9 cellular contexts compared by ENCODE assay signal in genomic region chr3:186361246-186361611, GRCh38. TPM values are rescaled to one million over a fixed set of nuclear protein-coding genes. Genes with fewer than 3 reads are reported as not detected.
A peak's percentile ranks its signal among the peaks of the same experiment; 100 is the strongest.
DNase-seq lines count a peak whose midpoint lies in the region; ATAC-seq and TF ChIP-seq lines count a peak whose summit lies in the region.
"Had no signal": no experiment of that assay in that cellular context is flagged by ENCODE, and none has a peak within 500 bp of the region (broad histone marks: within the 10 kb centered on the region; RNA-seq: fewer than 3 reads in every experiment).

No MANE protein-coding gene starts in this region.

- no peak overlapping the region for H3K4me2 ChIP-seq in neural cell (ENCODE audit: low read length)

- DNase-seq in left ventricle myocardium inferior (no peak), Right ventricle myocardium superior (no peak), dorsolateral prefrontal cortex (no peak), aorta (no peak), NCI-H774 (lab: John Stamatoyannopoulos, UW) (no peak)
- no peak for DNase-seq in activated effector memory CD4-positive, alpha-beta T cell treated with Interleukin-2 at 50 U/mL for 16 hours

- H3K4me1 ChIP-seq in left ventricle myocardium inferior (peaks cover 72% of the 10 kb centered on the region), aorta (ENCODE audit: control insufficient read depth in 1 of 2, insufficient read depth in 2 of 2, low read length in 2 of 2) (no peaks in the 10 kb centered on the region)

- no peak overlapping the region for H2AFZ ChIP-seq in neural cell (ENCODE audit: low read depth, low read length)

- WGBS in aorta, 2 donors: 0 to 1% methylated on average over 19 of the region's 19 CpGs

- no peak for TF ChIP-seq EP300 in neural cell (conservative IDR thresholded peaks at IDR 0.05; ENCODE audit: poor library complexity, severe bottlenecking)

- no peak for ATAC-seq in Right ventricle myocardium superior (ENCODE audit: poor library complexity)
- no peak for ATAC-seq in aorta (ENCODE audit: low FRiP score)
- ATAC-seq in HG02884 (IDR thresholded peaks at IDR 0.05; ENCODE audit: unreplicated experiment): no peak
- ATAC-seq: K562 had no signal

- TF ChIP-seq CTCF in left ventricle myocardium inferior (IDR thresholded peaks at IDR 0.05; ENCODE audit: borderline replicate concordance) (no peak), dorsolateral prefrontal cortex (IDR thresholded peaks at IDR 0.05 in 54 of 56, conservative IDR thresholded peaks at IDR 0.05 in 2 of 56; ENCODE audit: low read depth in 1 of 56, partially characterized antibody in 56 of 56) (no peak), neural cell (IDR thresholded peaks at IDR 0.05; ENCODE audit: poor library complexity, severe bottlenecking) (no peak)

- H3K9me3 ChIP-seq in left ventricle myocardium inferior (replicated peaks) (no peaks in the 10 kb centered on the region), neural cell (ENCODE audit: low read length) (no peaks in the 10 kb centered on the region), aorta (ENCODE audit: control insufficient read depth, low read length) (no peaks in the 10 kb centered on the region)

- H3K27ac ChIP-seq in left ventricle myocardium inferior (replicated peaks): peak overlapping the region; percentile 81
- H3K27ac ChIP-seq in dorsolateral prefrontal cortex: peak overlapping the region in 50 of 59 donors; percentile 14 to 93 (median 74)
- no peak overlapping the region for H3K27ac ChIP-seq in neural cell (ENCODE audit: low read length)
- H3K27ac ChIP-seq in aorta (ENCODE audit: low read depth in 1 of 2, low read length in 2 of 2): no peak overlapping the region

- no peaks in the 10 kb centered on the region for H3K9me2 ChIP-seq in neural cell (ENCODE audit: insufficient read depth, low read length)

- H3K4me3 ChIP-seq in left ventricle myocardium inferior: peak overlapping the region; percentile 73
- peak overlapping the region; percentile 44 to 92 (median 74) for H3K4me3 ChIP-seq in dorsolateral prefrontal cortex
- H3K4me3 ChIP-seq in neural cell (ENCODE audit: low read length): peak overlapping the region; percentile 71
- H3K4me3 ChIP-seq in aorta (ENCODE audit: low read length in 2 of 2): peak overlapping the region; percentile 36 to 49
- H3K4me3 ChIP-seq: K562 had no signal

- no peaks in the 10 kb centered on the region for H4K20me1 ChIP-seq in neural cell (ENCODE audit: insufficient read depth)

- no peak for TF ChIP-seq RAD21 in neural cell (conservative IDR thresholded peaks at IDR 0.05)

- H3F3A ChIP-seq in neural cell (ENCODE audit: insufficient read depth, low read length, poor library complexity, severe bottlenecking): no peaks in the 10 kb centered on the region

- no peaks in the 10 kb centered on the region for H3K36me3 ChIP-seq in left ventricle myocardium inferior
- no peaks in the 10 kb centered on the region for H3K36me3 ChIP-seq in neural cell (ENCODE audit: insufficient read depth, low read length)
- H3K36me3 ChIP-seq in aorta (ENCODE audit: control insufficient read depth in 1 of 2, insufficient read depth in 2 of 2, low read length in 1 of 2): no peaks in the 10 kb centered on the region

- peak overlapping the region; percentile 27 for H3K9ac ChIP-seq in neural cell (ENCODE audit: low read length)

- intact Hi-C loops in left ventricle myocardium inferior (cut with micrococcal nuclease) (no loop called here), Right ventricle myocardium superior (cut with DNase I) (no loop called here), dorsolateral prefrontal cortex (cut with DNase I) (no loop called here), aorta (cut with DNase I) (loop anchor here (5.0 kb wide), 3 partner anchors 51 to 131 kb away; no protein-coding TSS in a partner anchor)

- H3K27me3 ChIP-seq in left ventricle myocardium inferior (ENCODE audit: low read depth) (peaks cover 41% of the 10 kb centered on the region), dorsolateral prefrontal cortex (peaks cover 0 to 17% (median 0%) of the 10 kb centered on the region in 45 donors), neural cell (ENCODE audit: insufficient read depth, low read depth, low read length) (peaks cover 62% of the 10 kb centered on the region), aorta (ENCODE audit: control insufficient read depth in 1 of 2, insufficient read depth in 2 of 2, low read length in 1 of 2) (no peaks in the 10 kb centered on the region)

- H3K79me2 ChIP-seq in neural cell (replicated peaks; ENCODE audit: insufficient read depth, low read length): no peaks in the 10 kb centered on the region

TF ChIP-seq in neural cell, 6 proteins besides CTCF, POLR2A, EP300 and RAD21:
- no peak for TF ChIP-seq EZH2 (IDR thresholded peaks at IDR 0.05; ENCODE audit: borderline replicate concordance, insufficient read depth, low read length, poor library complexity, severe bottlenecking)
- TF ChIP-seq TAF1 (IDR thresholded peaks at IDR 0.05; ENCODE audit: low read depth): no peak
- TF ChIP-seq POLR2AphosphoS5 (IDR thresholded peaks at IDR 0.05): no peak
- TF ChIP-seq MXI1 (conservative IDR thresholded peaks at IDR 0.05; ENCODE audit: poor library complexity, severe bottlenecking): no peak
- no peak for TF ChIP-seq REST (IDR thresholded peaks at IDR 0.05; ENCODE audit: borderline replicate concordance)
- no peak for TF ChIP-seq SMC3 (conservative IDR thresholded peaks at IDR 0.05; ENCODE audit: poor library complexity)

RNA-seq across cellular contexts. Expression of gene DGKG, which starts 0.8 kb away (rescaled TPM):
- total RNA-seq in left ventricle myocardium inferior (65.7 TPM), Right ventricle myocardium superior (30.8 TPM), dorsolateral prefrontal cortex (100 to 1,000 TPM in 11 of 120 experiments, 10 to 100 TPM in 109; 39.7 to 119 (median 72.1) TPM), aorta (10 to 100 TPM; 12.8 to 37.1 TPM)
- polyA plus RNA-seq in neural cell (0.08 TPM in 1 of 2 replicates, not detected in the other), aorta (1 to 10 TPM in 1 of 2 donors, under 1 TPM in 1; 0.95 to 1.9 TPM)
- 0.35 and 0.73 TPM in 2 replicates for polyA minus RNA-seq in neural cell

Comparison
In these comparisons a context has a peak if more than half of its experiments do, and no peak if none do; other contexts are left out.
1. H3K27ac ChIP-seq: peak in left ventricle myocardium inferior (single experiment) and dorsolateral prefrontal cortex (50 of 59); none in neural cell (single experiment) and aorta (0 of 2).
2. intact Hi-C loops: an anchor here in aorta (5.0 kb wide); none called in left ventricle myocardium inferior, Right ventricle myocardium superior and dorsolateral prefrontal cortex.
3. Peak in every context shown above with its lines, with median percentiles within 50 percentile points of each other: H3K4me3 ChIP-seq.